In genomic region chr3:196501316-196502064, GRCh38 we compare ENCODE assay signal across 7 cellular contexts. TPM values are rescaled to one million over a fixed set of nuclear protein-coding genes. Genes with fewer than 3 reads are reported as not detected.
A peak's percentile ranks its signal among the peaks of the same experiment; 100 is the strongest.
DNase-seq lines count a peak whose midpoint lies in the region; ATAC-seq and TF ChIP-seq lines count a peak whose summit lies in the region.

No MANE protein-coding gene starts in this region.

- H3K4me1 ChIP-seq in ascending aorta (peaks cover 3 to 10% of the 10 kb centered on the region in 2 donors), lower lobe of right lung (peaks cover 34% of the 10 kb centered on the region), urinary bladder (ENCODE audit: insufficient read depth) (no peaks in the 10 kb centered on the region)

- H3K27ac ChIP-seq in KOPT-K1 (ENCODE audit: low read depth, low read length, poor library complexity, severe bottlenecking) (peak overlapping the region; percentile 96), ascending aorta (peak overlapping the region; percentile 94 to 97), lower lobe of right lung (no peak overlapping the region), urinary bladder (ENCODE audit: low read depth) (no peak overlapping the region)

- WGBS in urinary bladder: 7% methylated on average over 14 of the region's 14 CpGs

- no peak for TF ChIP-seq CTCF in ascending aorta (IDR thresholded peaks at IDR 0.05)
- TF ChIP-seq CTCF in lower lobe of right lung (IDR thresholded peaks at IDR 0.05): no peak

- H3K36me3 ChIP-seq in KOPT-K1 (ENCODE audit: insufficient read depth, low read length): peaks cover 46% of the 10 kb centered on the region
- H3K36me3 ChIP-seq in ascending aorta: no peaks in the 10 kb centered on the region
- H3K36me3 ChIP-seq in lower lobe of right lung: peaks cover 8% of the 10 kb centered on the region
- H3K36me3 ChIP-seq in urinary bladder (ENCODE audit: insufficient read depth): peaks cover 1% of the 10 kb centered on the region

- H3K27me3 ChIP-seq in ascending aorta (no peaks in the 10 kb centered on the region), lower lobe of right lung (ENCODE audit: low read depth) (no peaks in the 10 kb centered on the region)

- H3K9me3 ChIP-seq in KOPT-K1 (ENCODE audit: insufficient read depth, low read length, poor library complexity, severe bottlenecking) (peaks cover 9% of the 10 kb centered on the region), ascending aorta (no peaks in the 10 kb centered on the region), lower lobe of right lung (no peaks in the 10 kb centered on the region)

- DNase-seq in EH (ENCODE audit: low read depth) (peak; percentile 27), ascending aorta (ENCODE audit: low spot score in 2 of 2) (no peak), lower lobe of right lung (no peak)

- peak overlapping the region; percentile 76 to 90 for H3K4me3 ChIP-seq in ascending aorta
- H3K4me3 ChIP-seq in lower lobe of right lung: peak overlapping the region; percentile 74
- peak overlapping the region; percentile 87 for H3K4me3 ChIP-seq in urinary bladder (ENCODE audit: low read depth, low read length)

- ATAC-seq in lower lobe of right lung (no peak), GM19463 (IDR thresholded peaks at IDR 0.05; ENCODE audit: unreplicated experiment) (no peak), HG02642 (IDR thresholded peaks at IDR 0.05; ENCODE audit: poor library complexity, unreplicated experiment) (no peak)

- intact Hi-C loops in ascending aorta (cut with DNase I) (loop anchor here (2.0 to 5.0 kb wide), 9 partner anchors 67 to 1053 kb away; partner anchors contain the start of genes BDH1, CEP19, FBXO45 and NCBP2), lower lobe of right lung (cut with DNase I) (no loop called here)

RNA-seq across cellular contexts. Expression of gene RNF168, which starts 2.1 kb away (rescaled TPM):
- total RNA-seq in ascending aorta: 16.0 TPM
- total RNA-seq in lower lobe of right lung: 24.3 TPM
- 20.6 TPM for total RNA-seq in urinary bladder
- polyA plus RNA-seq in urinary bladder: 8.2 TPM

RNA-seq across cellular contexts. Expression of gene SMCO1, which starts 13.7 kb away (rescaled TPM):
- total RNA-seq in ascending aorta (not detected), lower lobe of right lung (not detected), urinary bladder (not detected)
- polyA plus RNA-seq in urinary bladder: not detected

Comparison
In these comparisons a context has a peak if more than half of its experiments do, and no peak if none do; other contexts are left out.
1. H3K27ac ChIP-seq: peak in KOPT-K1 (single experiment) and ascending aorta (2 of 2); none in lower lobe of right lung (single experiment) and urinary bladder (single experiment).
2. Peak in every context shown above with its lines, with median percentiles within 50 percentile points of each other: H3K4me3 ChIP-seq.